12 cellular contexts compared by ENCODE assay signal in the genomic region with DNA sequence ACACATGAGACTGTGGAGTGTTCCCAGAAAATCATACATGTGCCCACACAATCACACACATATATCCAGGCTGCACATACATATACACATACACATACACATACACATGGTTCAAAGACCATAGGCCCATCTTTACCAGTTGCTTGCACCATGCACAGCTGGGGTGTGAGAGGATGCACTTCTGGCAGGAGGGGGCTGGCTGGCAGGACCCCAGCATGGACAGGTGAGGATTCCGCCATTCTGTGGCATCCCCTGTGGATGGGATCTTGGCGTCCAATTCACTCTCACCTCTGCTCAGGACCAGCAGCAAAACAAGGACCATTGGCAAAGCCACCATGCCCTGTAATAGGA. TPM values are rescaled to one million over a fixed set of nuclear protein-coding genes. Genes with fewer than 3 reads are reported as not detected.
DNase-seq lines count a peak whose midpoint lies in the region; ATAC-seq and TF ChIP-seq lines count a peak whose summit lies in the region.
"Had no signal": no experiment of that assay in that cellular context is flagged by ENCODE, and none has a peak within 500 bp of the region (broad histone marks: within the 10 kb centered on the region; RNA-seq: fewer than 3 reads in every experiment).

No MANE protein-coding gene starts in this region.

- in situ Hi-C loops in gastrocnemius medialis (cut with MboI; ENCODE audit: low sequenced_read_pairs in 4 of 4) = no loop called here

- POLR2A ChIA-PET in activated naive CD8-positive, alpha-beta T cell treated with anti-CD3 and anti-CD28 coated beads, Interleukin-2, amount 10 ng/mL, durations not matched to agents 7 days and 5 days (lab: Charles Lee) = interaction anchor here (1.3 to 8.4 kb wide), 7 partner anchors 8 to 68 kb away, joined by 3 to 56 read pairs (median 4); a partner anchor contains a TSS

- peak overlapping the region; percentile 80 for H3K27ac Mint-ChIP-seq in activated naive CD8-positive, alpha-beta T cell treated with anti-CD3 and anti-CD28 coated beads, Interleukin-2, amount 10 ng/mL, durations not matched to agents 7 days and 5 days

- H3K4me1 Mint-ChIP-seq in activated naive CD8-positive, alpha-beta T cell treated with anti-CD3 and anti-CD28 coated beads, Interleukin-2, amount 10 ng/mL, durations not matched to agents 7 days and 5 days = peaks cover 53% of the 10 kb centered on the region

- no peaks in the 10 kb centered on the region for H3K27me3 Mint-ChIP-seq in activated naive CD8-positive, alpha-beta T cell treated with anti-CD3 and anti-CD28 coated beads, Interleukin-2, amount 10 ng/mL, durations not matched to agents 7 days and 5 days

- H3K9me3 ChIP-seq in gastrocnemius medialis = no peaks in the 10 kb centered on the region
- no peaks in the 10 kb centered on the region for H3K9me3 ChIP-seq in prostate gland
- H3K9me3 ChIP-seq: SJSA1 had no signal

- H3K27ac ChIP-seq in gastrocnemius medialis = no peak overlapping the region
- H3K27ac ChIP-seq in prostate gland = no peak overlapping the region
- H3K27ac ChIP-seq: epithelial cell of prostate, SJSA1 had no signal

- peak; percentile 28 for DNase-seq in activated naive CD8-positive, alpha-beta T cell treated with anti-CD3 and anti-CD28 coated beads, Interleukin-2, amount 10 ng/mL, durations not matched to agents 7 days and 5 days
- DNase-seq in gastrocnemius medialis (no peak), NCI-H1105 treated with DMSO at 0.1 percent for 48 hours (lab: John Stamatoyannopoulos, UW) (no peak), prostate gland (ENCODE audit: low spot score) (no peak)
- DNase-seq: NCI-H2171 treated with DMSO at 0.1 percent for 48 hours had no signal

- TF ChIP-seq CTCF in gastrocnemius medialis (IDR thresholded peaks at IDR 0.05 in 4 of 5, conservative IDR thresholded peaks at IDR 0.05 in 1 of 5) = no peak
- no peak for TF ChIP-seq CTCF in prostate gland (IDR thresholded peaks at IDR 0.05)

- H3K36me3 Mint-ChIP-seq in activated naive CD8-positive, alpha-beta T cell treated with anti-CD3 and anti-CD28 coated beads, Interleukin-2, amount 10 ng/mL, durations not matched to agents 7 days and 5 days = peaks cover 52% of the 10 kb centered on the region

- 95% methylated on average over 2 of the region's 2 CpGs for WGBS in prostate gland

- H3K4me3 ChIP-seq in GM08714 (ENCODE audit: low read length) (peak overlapping the region; percentile 14; the same call in 1 of the 2 replicates), gastrocnemius medialis (no peak overlapping the region), prostate gland (no peak overlapping the region)
- H3K4me3 ChIP-seq: SJSA1 had no signal

- H3K36me3 ChIP-seq in gastrocnemius medialis = no peaks in the 10 kb centered on the region
- H3K36me3 ChIP-seq in prostate gland = no peaks in the 10 kb centered on the region
- H3K36me3 ChIP-seq: SJSA1 had no signal

- intact Hi-C loops in gastrocnemius medialis (cut with DNase I; ENCODE audit: low total_unique reads) (no loop called here), prostate gland (cut with DNase I) (no loop called here)

- no peak for TF ChIP-seq POLR2A in gastrocnemius medialis (IDR thresholded peaks at IDR 0.05)
- no peak for TF ChIP-seq POLR2A in prostate gland (IDR thresholded peaks at IDR 0.05)

- peak overlapping the region; percentile 69 for H3K4me3 Mint-ChIP-seq in activated naive CD8-positive, alpha-beta T cell treated with anti-CD3 and anti-CD28 coated beads, Interleukin-2, amount 10 ng/mL, durations not matched to agents 7 days and 5 days

- ATAC-seq in GM19455 (IDR thresholded peaks at IDR 0.05; ENCODE audit: unreplicated experiment) (peak; percentile 24), HG03378 (IDR thresholded peaks at IDR 0.05; ENCODE audit: unreplicated experiment) (peak; percentile 6), gastrocnemius medialis (no peak), HG02642 (IDR thresholded peaks at IDR 0.05; ENCODE audit: poor library complexity, unreplicated experiment) (no peak)
- ATAC-seq in activated naive CD8-positive, alpha-beta T cell treated with anti-CD3 and anti-CD28 coated beads, Interleukin-2, amount 10 ng/mL, durations not matched to agents 7 days and 5 days (ENCODE audit: low read depth) = no peak
- ATAC-seq: HepG2 had no signal

- H3K4me1 ChIP-seq in gastrocnemius medialis = peaks cover 0 to 9% of the 10 kb centered on the region in 2 donors
- no peaks in the 10 kb centered on the region for H3K4me1 ChIP-seq in prostate gland (replicated peaks)
- H3K4me1 ChIP-seq: SJSA1 had no signal

- no peaks in the 10 kb centered on the region for H3K9me3 Mint-ChIP-seq in activated naive CD8-positive, alpha-beta T cell treated with anti-CD3 and anti-CD28 coated beads, Interleukin-2, amount 10 ng/mL, durations not matched to agents 7 days and 5 days

- H3K27me3 ChIP-seq in gastrocnemius medialis = peaks cover 0 to 5% (median 3%) of the 10 kb centered on the region in 3 donors
- H3K27me3 ChIP-seq in prostate gland (replicated peaks; ENCODE audit: insufficient read depth) = no peaks in the 10 kb centered on the region
- H3K27me3 ChIP-seq: SJSA1 had no signal

RNA-seq across cellular contexts. Expression of a gene that starts 7.0 kb away (rescaled TPM):
- 100 to 1,000 TPM; 415 to 420 TPM for total RNA-seq in activated naive CD8-positive, alpha-beta T cell treated with anti-CD3 and anti-CD28 coated beads, Interleukin-2, amount 10 ng/mL, durations not matched to agents 7 days and 5 days
- total RNA-seq in gastrocnemius medialis (under 1 TPM in 2 of 4 donors, not detected in 2; 0.73 to 0.81 TPM), prostate gland (1 to 10 TPM; 1.2 to 1.7 TPM)

RNA-seq across cellular contexts. Expression of a gene that starts 19.4 kb away (rescaled TPM):
- 10 to 100 TPM; 28.1 to 38.3 TPM for total RNA-seq in activated naive CD8-positive, alpha-beta T cell treated with anti-CD3 and anti-CD28 coated beads, Interleukin-2, amount 10 ng/mL, durations not matched to agents 7 days and 5 days
- 10 to 100 TPM in 1 of 4 donors, 1 to 10 TPM in 2, under 1 TPM in 1; 0.68 to 14.9 (median 1.9) TPM for total RNA-seq in gastrocnemius medialis
- 10 to 100 TPM; 30.8 to 92.5 TPM for total RNA-seq in prostate gland

RNA-seq across cellular contexts. Expression of a gene that starts 19.6 kb away (rescaled TPM):
- total RNA-seq in activated naive CD8-positive, alpha-beta T cell treated with anti-CD3 and anti-CD28 coated beads, Interleukin-2, amount 10 ng/mL, durations not matched to agents 7 days and 5 days = 10 to 100 TPM; 53.6 to 60.2 TPM
- total RNA-seq in gastrocnemius medialis = 1 to 10 TPM; 4.1 to 7.4 (median 5.0) TPM
- total RNA-seq in prostate gland = 10 to 100 TPM; 17.0 to 19.1 TPM

RNA-seq across cellular contexts. Expression of a gene that starts 31.9 kb away (rescaled TPM):
- total RNA-seq in activated naive CD8-positive, alpha-beta T cell treated with anti-CD3 and anti-CD28 coated beads, Interleukin-2, amount 10 ng/mL, durations not matched to agents 7 days and 5 days = 10 to 100 TPM; 38.1 to 40.3 TPM
- total RNA-seq in gastrocnemius medialis (1 to 10 TPM; 4.2 to 5.8 (median 4.9) TPM), prostate gland (10 to 100 TPM; 28.9 to 30.4 TPM)

Comparison
In these comparisons a context has a peak if more than half of its experiments do, and no peak if none do; other contexts are left out.
1. ATAC-seq: peak in GM19455 (single experiment) and HG03378 (single experiment); none in activated naive CD8-positive, alpha-beta T cell treated with anti-CD3 and anti-CD28 coated beads, Interleukin-2, amount 10 ng/mL, durations not matched to agents 7 days and 5 days (single experiment), gastrocnemius medialis (0 of 2) and HG02642 (single experiment).
2. RNA of a gene that starts 7.0 kb away (total RNA-seq): 415 to 420 TPM in activated naive CD8-positive, alpha-beta T cell treated with anti-CD3 and anti-CD28 coated beads, Interleukin-2, amount 10 ng/mL, durations not matched to agents 7 days and 5 days; 1.2 to 1.7 TPM in prostate gland and 0.73 to 0.81 TPM in gastrocnemius medialis; every median in the first group is over 100 times any median in the second.